8 cellular contexts compared by ENCODE assay signal in genomic region chr12:51082561-51083139, GRCh38. TPM values are rescaled to one million over a fixed set of nuclear protein-coding genes. Genes with fewer than 3 reads are reported as not detected.
DNase-seq lines count a peak whose midpoint lies in the region; ATAC-seq, FAIRE-seq and TF ChIP-seq lines count a peak whose summit lies in the region.

No MANE protein-coding gene starts in this region.

- H3K36me3 Mint-ChIP-seq in memory B cell: peaks cover 2% of the 10 kb centered on the region

- TF ChIP-seq POLR2A in H1 (IDR thresholded peaks at IDR 0.05; ENCODE audit: control extremely low read depth in 1 of 2, low read depth in 2 of 2, low read length in 2 of 2): peak in 1 of 2 experiments; percentile 50; a peak in 1 of 3 replicates

- ATAC-seq in memory B cell (ENCODE audit: low read depth) (no peak), GM21737 (IDR thresholded peaks at IDR 0.05; ENCODE audit: unreplicated experiment) (no peak), GM18909 (IDR thresholded peaks at IDR 0.05; ENCODE audit: poor library complexity, unreplicated experiment) (no peak)

- POLR2A ChIA-PET in H1 (lab: Charles Lee; ENCODE audit: partially characterized antibody): interaction anchor here (0.7 to 3.9 kb wide), 63 partner anchors 9 to 997 kb away, joined by 3 to 30 read pairs (median 5); partner anchors contain the start of genes DAZAP2, GALNT6, LETMD1 and POU6F1

- TF ChIP-seq CTCF in GM12864 (IDR thresholded peaks at IDR 0.05; ENCODE audit: low read depth, low read length, missing control alignments) (no peak), H1 (IDR thresholded peaks at IDR 0.05; ENCODE audit: control extremely low read depth in 1 of 3, insufficient read depth in 1 of 3, low read depth in 1 of 3, low read length in 3 of 3) (no peak)

- peak overlapping the region; percentile 80 for H3K4ac ChIP-seq in H1 (replicated peaks; ENCODE audit: insufficient read length, low read depth, low read length)

- no peak overlapping the region for H3K23ac ChIP-seq in H1 (ENCODE audit: insufficient read length)

- H3K79me1 ChIP-seq in H1 (ENCODE audit: low read depth, low read length): peaks cover 8% of the 10 kb centered on the region

- peak overlapping the region; percentile 93 for H3K27ac Mint-ChIP-seq in memory B cell

- H2BK15ac ChIP-seq in H1 (ENCODE audit: low read length): peak overlapping the region; percentile 61; the same call in 1 of the 2 replicates

- peak overlapping the region; percentile 91 for H4K8ac ChIP-seq in H1 (ENCODE audit: extremely low read depth, insufficient read depth, low read length)

- 0 out of 2 replicates have a peak overlapping the region, but pooled peaks have one; percentile 27 for H2AK5ac ChIP-seq in H1 (ENCODE audit: low read depth, low read length)

- peaks cover 15% of the 10 kb centered on the region for H3K4me1 Mint-ChIP-seq in memory B cell

- H4K91ac ChIP-seq in H1 (replicated peaks; ENCODE audit: insufficient read length, low read length): no peak overlapping the region

- CTCF ChIA-PET in H1 (lab: Charles Lee; ENCODE audit: partially characterized antibody): interaction anchor here (0.6 to 1.6 kb wide), 3 partner anchors 19 to 1931 kb away, joined by 3 read pairs; no protein-coding TSS in a partner anchor

- H3K4me1 ChIP-seq in Karpas-422 (ENCODE audit: low read length) (peaks cover 17% of the 10 kb centered on the region), H1 (replicated peaks in 1 of 4; ENCODE audit: control insufficient read depth in 3 of 4, insufficient read depth in 4 of 4, low read length in 3 of 4) (peaks cover 4 to 6% (median 5%) of the 10 kb centered on the region in 4 experiments; a peak in 4 of 7 replicates)

- peak overlapping the region; percentile 99 for H3K4me3 Mint-ChIP-seq in memory B cell

- H2AFZ ChIP-seq in Karpas-422 (ENCODE audit: low read length) (no peak overlapping the region), H1 (ENCODE audit: low read length) (no peak overlapping the region)

- H3K27ac ChIP-seq in Karpas-422 (ENCODE audit: low read length): 0 out of 2 replicates have a peak overlapping the region, but pooled peaks have one; percentile 14
- peak overlapping the region; percentile 59 for H3K27ac ChIP-seq in H1 (ENCODE audit: low read depth, low read length)
- H3K27ac ChIP-seq in substantia nigra (ENCODE audit: low read depth, low read length, poor library complexity, severe bottlenecking): peak overlapping the region; percentile 86

- H3K23me2 ChIP-seq in H1 (ENCODE audit: low read depth, low read length): peaks cover 7% of the 10 kb centered on the region

- no peak overlapping the region for H2BK120ac ChIP-seq in H1 (replicated peaks; ENCODE audit: low read depth, low read length)

- no peak overlapping the region for H2BK12ac ChIP-seq in H1 (ENCODE audit: low read depth, low read length)

- 3 to 100% methylated on average over 1 to 10 of the region's 20 CpGs for WGBS in H1 (ENCODE audit: extremely low coverage in 1 of 2, insufficient coverage in 1 of 2, insufficient read length in 1 of 2, insufficient replicate concordance in 2 of 2, low coverage in 1 of 2, low lambda C conversion rate in 2 of 2, missing lambda C conversion rate in 1 of 2), 2 experiments

- peak overlapping the region; percentile 28 for H4K5ac ChIP-seq in H1 (ENCODE audit: insufficient read length, low read depth, low read length)

- H3K4me3 ChIP-seq in GM12864 (ENCODE audit: low read depth, low read length): peak overlapping the region; percentile 61
- peak overlapping the region; percentile 79 for H3K4me3 ChIP-seq in Karpas-422 (ENCODE audit: low read length)
- peak overlapping the region; percentile 77 to 98 (median 86) for H3K4me3 ChIP-seq in H1 (ENCODE audit: extremely low read depth in 1 of 4, insufficient read depth in 2 of 4, low read depth in 3 of 4, low read length in 4 of 4)

- H3K79me2 ChIP-seq in Karpas-422 (ENCODE audit: low read length): peaks cover 38% of the 10 kb centered on the region
- H3K79me2 ChIP-seq in H1 (ENCODE audit: control insufficient read depth in 1 of 2, insufficient read depth in 2 of 2, low read length in 2 of 2): peaks cover 9 to 36% of the 10 kb centered on the region in 2 experiments; a peak in 3 of 4 replicates

- H3K56ac ChIP-seq in H1 (replicated peaks; ENCODE audit: insufficient read length, low read depth, low read length): peak overlapping the region; percentile 88

- H3K14ac ChIP-seq in H1 (ENCODE audit: insufficient read length): no peak overlapping the region

- no peaks in the 10 kb centered on the region for H3K36me3 ChIP-seq in Karpas-422 (ENCODE audit: insufficient read depth, low read length)
- H3K36me3 ChIP-seq in H1 (ENCODE audit: control insufficient read depth in 2 of 4, insufficient read depth in 4 of 4, low read length in 3 of 4): peaks cover 0 to 5% (median 0%) of the 10 kb centered on the region in 4 experiments; a peak in 1 of 8 replicates

- H3K4me2 ChIP-seq in Karpas-422 (ENCODE audit: low read depth, low read length, poor library complexity, severe bottlenecking) (peak overlapping the region; percentile 72), H1 (ENCODE audit: insufficient read depth in 1 of 2, low read depth in 2 of 2, low read length in 2 of 2) (peak overlapping the region; percentile 86 to 100)

- DNase-seq in GM12864 (ENCODE audit: low read depth) (no peak), Karpas-422 (peak; percentile 62), H1 (ENCODE audit: low read depth in 1 of 2, low spot score in 2 of 2) (peak in 1 of 2 experiments; percentile 33), memory B cell (ENCODE audit: low spot score in 2 of 2) (no peak), substantia nigra (lab: John Stamatoyannopoulos, UW) (peak in 13 of 49 donors; percentile 11 to 69 (median 41))
- DNase-seq in activated CD4-positive, alpha-beta T cell treated with anti-CD3 and anti-CD28 coated beads for 48 hours: peak; percentile 48

- H2BK5ac ChIP-seq in H1 (ENCODE audit: low read depth, low read length): peak overlapping the region; percentile 83

- H3K9me2 ChIP-seq in Karpas-422 (replicated peaks; ENCODE audit: insufficient read depth, low read length): no peaks in the 10 kb centered on the region

- no peak for TF ChIP-seq EP300 in H1 (IDR thresholded peaks at IDR 0.05; ENCODE audit: borderline replicate concordance in 1 of 2, low read depth in 2 of 2, low read length in 2 of 2)

- H3K9me3 Mint-ChIP-seq in memory B cell: no peaks in the 10 kb centered on the region

- TF ChIP-seq RAD21 in H1 (IDR thresholded peaks at IDR 0.05 in 1 of 2, conservative IDR thresholded peaks at IDR 0.05 in 1 of 2; ENCODE audit: low read depth in 2 of 2, low read length in 2 of 2): no peak

- H3K9me3 ChIP-seq in Karpas-422 (ENCODE audit: low read length) (no peaks in the 10 kb centered on the region), H1 (ENCODE audit: insufficient read depth in 2 of 2, low read depth in 1 of 2, low read length in 1 of 2) (no peaks in the 10 kb centered on the region)

- H3K27me3 Mint-ChIP-seq in memory B cell: no peaks in the 10 kb centered on the region

- H4K20me1 ChIP-seq in Karpas-422 (ENCODE audit: insufficient read depth, low read depth, low read length): no peaks in the 10 kb centered on the region
- peaks cover 0 to 5% of the 10 kb centered on the region in 2 experiments for H4K20me1 ChIP-seq in H1 (replicated peaks in 1 of 2; ENCODE audit: control insufficient read depth in 1 of 2, insufficient read depth in 2 of 2, low read length in 2 of 2)

- peak overlapping the region; percentile 78 for H3K18ac ChIP-seq in H1 (ENCODE audit: extremely low read depth, low read length)

- H3K9ac ChIP-seq in Karpas-422 (ENCODE audit: low read length) (peak overlapping the region; percentile 90), H1 (replicated peaks in 1 of 4; ENCODE audit: extremely low read depth in 1 of 4, low read depth in 3 of 4, low read length in 3 of 4) (peak overlapping the region in 3 of 4 experiments; percentile 69 to 86 (median 79); a peak in 6 of 7 replicates)

- no peak overlapping the region for H2BK20ac ChIP-seq in H1 (ENCODE audit: low read length)

- peak; percentile 24 for FAIRE-seq in H1 (lab: Jason Lieb, UNC)

- no peaks in the 10 kb centered on the region for H3K27me3 ChIP-seq in Karpas-422 (ENCODE audit: low read length)
- H3K27me3 ChIP-seq in H1 (replicated peaks in 1 of 4; ENCODE audit: control insufficient read depth in 3 of 4, extremely low read depth in 1 of 4, insufficient read depth in 3 of 4, low read length in 3 of 4): no peaks in the 10 kb centered on the region

RNA-seq across cellular contexts. Expression of gene CSRNP2, which starts 0.7 kb away (rescaled TPM):
- total RNA-seq in Karpas-422 (2014; rRNA removed; shearing (Covaris generic); ENCODE audit: low replicate concordance): 14.5 and 15.2 TPM in 2 replicates
- 31.9 and 34.0 TPM in 2 replicates for total RNA-seq in H1 (2021; fragmentation: NEBNext Ultra II Directional; extraction: Animal tissue kit (Norgen Biotek cat#: 25700))
- 11.3 and 13.7 TPM in 2 replicates for polyA plus RNA-seq in H1 (2011; rRNA removed)
- polyA plus RNA-seq in H1 (2011; cell fraction: cytosol; rRNA removed): 13.9 TPM
- 13.2 TPM for polyA plus RNA-seq in H1 (2011; cell fraction: nucleus; rRNA removed)
- polyA plus RNA-seq in H1 (2012, experiment 1 of 2): 15.2 to 17.1 TPM (median 16.4 TPM) in 4 replicates
- 9.8 TPM for polyA plus RNA-seq in H1 (2012, experiment 2 of 2)
- 13.0 TPM for polyA plus RNA-seq in H1 (2013, experiment 1 of 2)
- 12.3 TPM for polyA plus RNA-seq in H1 (2013, experiment 2 of 2)
- 17.2 and 23.8 TPM in 2 replicates for polyA minus RNA-seq in H1 (2011; rRNA and poly(A)+ RNA removed)
- polyA minus RNA-seq in H1 (2011; cell fraction: cytosol; rRNA and poly(A)+ RNA removed): 19.9 TPM
- polyA minus RNA-seq in H1 (2011; cell fraction: nucleus; rRNA and poly(A)+ RNA removed): 18.7 TPM

RNA-seq across cellular contexts. Expression of gene LETMD1, which starts 34.5 kb away (rescaled TPM):
- total RNA-seq in Karpas-422 (2014; rRNA removed; shearing (Covaris generic); ENCODE audit: low replicate concordance): 95.0 and 105 TPM in 2 replicates
- total RNA-seq in H1 (2021; fragmentation: NEBNext Ultra II Directional; extraction: Animal tissue kit (Norgen Biotek cat#: 25700)): 31.9 and 39.4 TPM in 2 replicates
- 52.0 and 65.3 TPM in 2 replicates for polyA plus RNA-seq in H1 (2011; rRNA removed)
- polyA plus RNA-seq in H1 (2011; cell fraction: cytosol; rRNA removed): 70.9 TPM
- polyA plus RNA-seq in H1 (2011; cell fraction: nucleus; rRNA removed): 74.8 TPM
- polyA plus RNA-seq in H1 (2012, experiment 1 of 2): 54.7 to 66.8 TPM (median 60.2 TPM) in 4 replicates
- 40.4 TPM for polyA plus RNA-seq in H1 (2012, experiment 2 of 2)
- 39.1 TPM for polyA plus RNA-seq in H1 (2013, experiment 1 of 2)
- 38.6 TPM for polyA plus RNA-seq in H1 (2013, experiment 2 of 2)
- 79.6 and 89.9 TPM in 2 replicates for polyA minus RNA-seq in H1 (2011; rRNA and poly(A)+ RNA removed)
- 29.4 TPM for polyA minus RNA-seq in H1 (2011; cell fraction: cytosol; rRNA and poly(A)+ RNA removed)
- polyA minus RNA-seq in H1 (2011; cell fraction: nucleus; rRNA and poly(A)+ RNA removed): 37.1 TPM

RNA-seq across cellular contexts. Expression of gene SLC11A2, which starts 56.5 kb away (rescaled TPM):
- total RNA-seq in Karpas-422 (2014; rRNA removed; shearing (Covaris generic); ENCODE audit: low replicate concordance): 38.2 and 47.4 TPM in 2 replicates
- total RNA-seq in H1 (2021; fragmentation: NEBNext Ultra II Directional; extraction: Animal tissue kit (Norgen Biotek cat#: 25700)): 59.3 and 61.5 TPM in 2 replicates
- polyA plus RNA-seq in H1 (2011; rRNA removed): 42.8 and 55.0 TPM in 2 replicates
- polyA plus RNA-seq in H1 (2011; cell fraction: cytosol; rRNA removed): 47.5 TPM
- polyA plus RNA-seq in H1 (2011; cell fraction: nucleus; rRNA removed): 67.8 TPM
- 31.7 to 50.0 TPM (median 40.8 TPM) in 4 replicates for polyA plus RNA-seq in H1 (2012, experiment 1 of 2)
- 6.9 TPM for polyA plus RNA-seq in H1 (2012, experiment 2 of 2)
- polyA plus RNA-seq in H1 (2013, experiment 1 of 2): 47.6 TPM
- 48.7 TPM for polyA plus RNA-seq in H1 (2013, experiment 2 of 2)
- polyA minus RNA-seq in H1 (2011; rRNA and poly(A)+ RNA removed): 129 and 143 TPM in 2 replicates
- polyA minus RNA-seq in H1 (2011; cell fraction: cytosol; rRNA and poly(A)+ RNA removed): 41.7 TPM
- 77.3 TPM for polyA minus RNA-seq in H1 (2011; cell fraction: nucleus; rRNA and poly(A)+ RNA removed)

Comparison
In these comparisons a context has a peak if more than half of its experiments do, and no peak if none do; other contexts are left out.
1. DNase-seq: peak in Karpas-422 (single experiment) and activated CD4-positive, alpha-beta T cell treated with anti-CD3 and anti-CD28 coated beads for 48 hours (single experiment); none in GM12864 (single experiment) and memory B cell (0 of 2).
2. H3K27ac ChIP-seq: peak in every context shown above with its lines; median percentile 86 in substantia nigra; 59 in H1; 14 in Karpas-422.
3. Peak in every context shown above with its lines, with median percentiles within 50 percentile points of each other: H3K4me3 ChIP-seq.